8 cellular contexts compared by ENCODE assay signal in the genomic region with DNA sequence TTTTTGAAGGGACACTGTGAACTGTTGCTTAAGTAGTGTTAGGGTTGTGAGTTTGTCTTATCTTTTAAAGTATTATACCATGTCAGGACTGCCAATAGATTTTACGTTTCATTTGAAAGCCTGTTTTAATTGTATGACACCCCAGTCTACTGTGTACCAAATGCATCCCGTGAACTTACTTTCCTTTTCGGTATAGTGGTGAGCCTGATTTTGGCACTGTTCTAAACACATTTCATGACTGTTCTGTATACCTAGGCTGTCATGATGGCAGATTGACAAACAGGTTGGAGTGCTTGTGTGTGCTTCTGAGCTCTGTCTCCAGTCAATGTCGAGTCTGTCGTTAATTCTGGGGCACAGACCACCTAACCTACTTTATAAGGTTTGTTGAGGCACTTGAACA. TPM values are rescaled to one million over a fixed set of nuclear protein-coding genes. Genes with fewer than 3 reads are reported as not detected.
A peak's percentile ranks its signal among the peaks of the same experiment; 100 is the strongest.
DNase-seq lines count a peak whose midpoint lies in the region; ATAC-seq, FAIRE-seq and TF ChIP-seq lines count a peak whose summit lies in the region.

No MANE protein-coding gene starts in this region.

- H3K36me3 Mint-ChIP-seq in activated CD8-positive, alpha-beta T cell treated with anti-CD3 and anti-CD28 coated beads for 36 hours (ENCODE audit: low read depth) = peaks cover 2% of the 10 kb centered on the region
- peaks cover 9% of the 10 kb centered on the region for H3K36me3 Mint-ChIP-seq in stimulated activated memory B cell treated with anti-CD40 and anti-IgM and Interleukin-4, amounts not matched to agents 10 μg/mL and 1 μg/mL and 100 μg/mL, for 72 hours

- H3K4me1 ChIP-seq in heart left ventricle = peaks cover 0 to 32% (median 16%) of the 10 kb centered on the region in 12 donors
- peaks cover 6% of the 10 kb centered on the region for H3K4me1 ChIP-seq in iPS-15b (ENCODE audit: control insufficient read depth, insufficient read depth, low read length)

- H3K9me3 ChIP-seq in heart left ventricle = no peaks in the 10 kb centered on the region
- H3K9me3 ChIP-seq in iPS-15b (ENCODE audit: control insufficient read depth, insufficient read depth, low read length) = no peaks in the 10 kb centered on the region

- peak overlapping the region; percentile 86 for H3K27ac Mint-ChIP-seq in activated CD8-positive, alpha-beta T cell treated with anti-CD3 and anti-CD28 coated beads for 36 hours
- peak overlapping the region; percentile 72 for H3K27ac Mint-ChIP-seq in stimulated activated memory B cell treated with anti-CD40 and anti-IgM and Interleukin-4, amounts not matched to agents 10 μg/mL and 1 μg/mL and 100 μg/mL, for 72 hours

- peak overlapping the region; percentile 63 for H3K9ac ChIP-seq in iPS-15b (ENCODE audit: low read depth, low read length)

- TF ChIP-seq CTCF in heart left ventricle (IDR thresholded peaks at IDR 0.05) = no peak
- no peak for TF ChIP-seq CTCF in activated CD8-positive, alpha-beta T cell treated with anti-CD3 and anti-CD28 coated beads for 36 hours (IDR thresholded peaks at IDR 0.05)

- no peak for TF ChIP-seq POLR2A in heart left ventricle (IDR thresholded peaks at IDR 0.05)

- H3K4me3 Mint-ChIP-seq in activated CD8-positive, alpha-beta T cell treated with anti-CD3 and anti-CD28 coated beads for 36 hours = peak overlapping the region; percentile 86
- peak overlapping the region; percentile 84 for H3K4me3 Mint-ChIP-seq in stimulated activated memory B cell treated with anti-CD40 and anti-IgM and Interleukin-4, amounts not matched to agents 10 μg/mL and 1 μg/mL and 100 μg/mL, for 72 hours

- DNase-seq in heart left ventricle (no peak), Right ventricle myocardium superior (no peak), posterior cingulate gyrus (no peak), urothelium cell line (ENCODE audit: low spot score) (no peak)
- DNase-seq in activated CD8-positive, alpha-beta T cell treated with anti-CD3 and anti-CD28 coated beads for 36 hours = peak; percentile 7

- no peaks in the 10 kb centered on the region for H3K27me3 ChIP-seq in heart left ventricle
- no peaks in the 10 kb centered on the region for H3K27me3 ChIP-seq in iPS-15b (ENCODE audit: control insufficient read depth, insufficient read depth, low read length)

- H3K27ac ChIP-seq in heart left ventricle = peak overlapping the region in 10 of 12 donors; percentile 67 to 84 (median 80)

- no peak for FAIRE-seq in urothelium cell line (lab: Jason Lieb, UNC)

- CTCF ChIA-PET in activated CD8-positive, alpha-beta T cell treated with anti-CD3 and anti-CD28 coated beads for 36 hours (lab: Charles Lee) = interaction anchor here (0.6 to 3.5 kb wide), 5 partner anchors 9 to 433 kb away, joined by 3 to 15 read pairs (median 5); no protein-coding TSS in a partner anchor

- WGBS in heart left ventricle, 4 donors = 1 to 2% (median 1%) methylated on average over 5 of the region's 5 CpGs

- intact Hi-C loops in heart left ventricle (cut with DNase I) = loop anchor here in 1 of 10 donors (5.0 kb wide), 1 partner anchor 583 kb away; a partner anchor contains a TSS
- intact Hi-C loops in Right ventricle myocardium superior (cut with DNase I) = no loop called here
- intact Hi-C loops in activated CD8-positive, alpha-beta T cell treated with anti-CD3 and anti-CD28 coated beads for 36 hours (cut with micrococcal nuclease) = no loop called here
- intact Hi-C loops in posterior cingulate gyrus (cut with DNase I) = loop anchor here (10.0 kb wide), 1 partner anchor 425 kb away; no protein-coding TSS in a partner anchor

- H3K4me3 ChIP-seq in heart left ventricle (peak overlapping the region; percentile 74 to 97 (median 90)), iPS-15b (ENCODE audit: low read depth, low read length) (peak overlapping the region; percentile 95)

- no peak for ATAC-seq in heart left ventricle
- ATAC-seq in Right ventricle myocardium superior (ENCODE audit: poor library complexity) = no peak
- ATAC-seq in HG03064 (IDR thresholded peaks at IDR 0.05; ENCODE audit: low read depth, unreplicated experiment) = peak; percentile 33
- peak; percentile 63 for ATAC-seq in activated CD8-positive, alpha-beta T cell treated with anti-CD3 and anti-CD28 coated beads for 36 hours
- ATAC-seq in stimulated activated memory B cell treated with anti-CD40 and anti-IgM and Interleukin-4, amounts not matched to agents 10 μg/mL and 1 μg/mL and 100 μg/mL, for 72 hours = peak; percentile 31

- H3K27me3 Mint-ChIP-seq in activated CD8-positive, alpha-beta T cell treated with anti-CD3 and anti-CD28 coated beads for 36 hours = no peaks in the 10 kb centered on the region
- no peaks in the 10 kb centered on the region for H3K27me3 Mint-ChIP-seq in stimulated activated memory B cell treated with anti-CD40 and anti-IgM and Interleukin-4, amounts not matched to agents 10 μg/mL and 1 μg/mL and 100 μg/mL, for 72 hours

- no peaks in the 10 kb centered on the region for H3K36me3 ChIP-seq in heart left ventricle
- H3K36me3 ChIP-seq in iPS-15b (ENCODE audit: control insufficient read depth, insufficient read depth, low read length) = peaks cover 9% of the 10 kb centered on the region

- POLR2A ChIA-PET in activated CD8-positive, alpha-beta T cell treated with anti-CD3 and anti-CD28 coated beads for 36 hours (lab: Charles Lee) = interaction anchor here (0.6 kb wide), 1 partner anchor 135 kb away, joined by 3 read pairs; no protein-coding TSS in a partner anchor

- H3K9me3 Mint-ChIP-seq in activated CD8-positive, alpha-beta T cell treated with anti-CD3 and anti-CD28 coated beads for 36 hours = no peaks in the 10 kb centered on the region
- no peaks in the 10 kb centered on the region for H3K9me3 Mint-ChIP-seq in stimulated activated memory B cell treated with anti-CD40 and anti-IgM and Interleukin-4, amounts not matched to agents 10 μg/mL and 1 μg/mL and 100 μg/mL, for 72 hours

- H3K4me1 Mint-ChIP-seq in activated CD8-positive, alpha-beta T cell treated with anti-CD3 and anti-CD28 coated beads for 36 hours (ENCODE audit: low read depth) = peaks cover 17% of the 10 kb centered on the region
- peaks cover 42% of the 10 kb centered on the region for H3K4me1 Mint-ChIP-seq in stimulated activated memory B cell treated with anti-CD40 and anti-IgM and Interleukin-4, amounts not matched to agents 10 μg/mL and 1 μg/mL and 100 μg/mL, for 72 hours

RNA-seq across cellular contexts. Expression of a gene that starts 0.7 kb away (rescaled TPM):
- total RNA-seq in heart left ventricle (10 to 100 TPM; 30.7 to 67.0 (median 44.6) TPM), Right ventricle myocardium superior (65.6 TPM)
- polyA plus RNA-seq in heart left ventricle = 10 to 100 TPM; 25.6 to 31.7 TPM
- total RNA-seq in activated CD8-positive, alpha-beta T cell treated with anti-CD3 and anti-CD28 coated beads for 36 hours = 1 to 10 TPM; 8.4 to 9.2 TPM

Comparison
In these comparisons a context has a peak if more than half of its experiments do, and no peak if none do; other contexts are left out.
1. ATAC-seq: peak in HG03064 (single experiment), activated CD8-positive, alpha-beta T cell treated with anti-CD3 and anti-CD28 coated beads for 36 hours (single experiment) and stimulated activated memory B cell treated with anti-CD40 and anti-IgM and Interleukin-4, amounts not matched to agents 10 μg/mL and 1 μg/mL and 100 μg/mL, for 72 hours (single experiment); none in heart left ventricle (0 of 4) and Right ventricle myocardium superior (single experiment).